ENCODE assay signal across 12 cellular contexts in the genomic region with DNA sequence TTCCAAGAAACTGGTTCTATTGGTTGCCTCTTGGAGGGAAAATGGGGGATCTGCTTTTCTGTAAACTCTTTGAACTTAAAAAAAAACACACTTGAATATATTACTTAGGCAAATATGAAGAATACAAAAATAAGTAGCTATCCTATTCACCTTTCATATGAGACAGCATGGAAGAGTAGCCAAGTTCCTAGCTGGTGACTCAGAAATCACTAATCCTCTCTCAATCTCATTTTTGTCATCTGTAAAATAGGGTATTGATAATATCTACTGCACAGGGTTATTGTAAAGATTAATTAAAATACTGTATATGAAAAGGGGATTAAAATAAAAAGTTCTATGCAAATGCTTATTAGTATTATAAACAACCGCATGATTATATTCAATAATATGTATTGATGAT. TPM values are rescaled to one million over a fixed set of nuclear protein-coding genes. Genes with fewer than 3 reads are reported as not detected.
DNase-seq lines count a peak whose midpoint lies in the region; ATAC-seq and TF ChIP-seq lines count a peak whose summit lies in the region.
"Had no signal": no experiment of that assay in that cellular context is flagged by ENCODE, and none has a peak within 500 bp of the region (broad histone marks: within the 10 kb centered on the region; RNA-seq: fewer than 3 reads in every experiment).

No MANE protein-coding gene starts in this region.

- no peaks in the 10 kb centered on the region for H3K27me3 ChIP-seq in Karpas-422 (ENCODE audit: low read length)
- H3K27me3 ChIP-seq in mammary epithelial cell (ENCODE audit: insufficient read depth, low read length), result no peaks in the 10 kb centered on the region
- no peaks in the 10 kb centered on the region for H3K27me3 ChIP-seq in neuron (ENCODE audit: insufficient read depth, low read length)
- no peaks in the 10 kb centered on the region for H3K27me3 ChIP-seq in left lung
- H3K27me3 ChIP-seq: upper lobe of left lung had no signal

- H3K4me3 ChIP-seq in Karpas-422 (ENCODE audit: low read length) (0 out of 2 replicates have a peak overlapping the region, but pooled peaks have one; percentile 55), mammary epithelial cell (replicated peaks in 1 of 3; ENCODE audit: insufficient read depth in 1 of 3, low read depth in 2 of 3, low read length in 3 of 3) (no peak overlapping the region), neuron (ENCODE audit: low read length) (no peak overlapping the region), left lung (no peak overlapping the region)

- no peak overlapping the region for H3K27ac ChIP-seq in Karpas-422 (ENCODE audit: low read length)
- H3K27ac ChIP-seq in mammary epithelial cell (ENCODE audit: insufficient read depth, low read depth, low read length), result peak overlapping the region; percentile 28
- no peak overlapping the region for H3K27ac ChIP-seq in left lung

- intact Hi-C loops in activated CD4-positive, alpha-beta T cell treated with anti-CD3 and anti-CD28 coated beads, Interleukin-2, amount 10 ng/mL, durations not matched to agents 24 days and 14 days (cut with micrococcal nuclease), result loop anchor here (2.0 to 5.0 kb wide), 3 partner anchors 45 to 590 kb away; no protein-coding TSS in a partner anchor
- intact Hi-C loops in mammary epithelial cell (cut with micrococcal nuclease) (no loop called here), left lung (cut with DNase I) (no loop called here)

- no TSS peak for BruUV-seq in mammary epithelial cell (replicated peaks; lab: Mats Ljungman, UMichigan)

- CTCF ChIA-PET in mammary epithelial cell (lab: Charles Lee; ENCODE audit: low non-redundant PET), result interaction anchor here (0.7 kb wide), 1 partner anchor 39 kb away, joined by 4 read pairs; no protein-coding TSS in a partner anchor

- WGBS in mammary epithelial cell (ENCODE audit: low coverage, missing lambda C conversion rate), result 100% methylated on average over 1 of the region's 1 CpG

- peaks cover 21% of the 10 kb centered on the region for H3K4me1 Mint-ChIP-seq in activated CD4-positive, alpha-beta T cell treated with anti-CD3 and anti-CD28 coated beads, Interleukin-2, amount 10 ng/mL, durations not matched to agents 24 days and 14 days
- H3K4me1 Mint-ChIP-seq in T-helper 2 cell treated with Interferon-gamma antibody and Interleukin-4, amounts not matched to agents 5 μg/mL and 100 μg/mL, for 36 hours (ENCODE audit: low read depth), result peaks cover 24% of the 10 kb centered on the region

- no peaks in the 10 kb centered on the region for H3K9me3 Mint-ChIP-seq in activated CD4-positive, alpha-beta T cell treated with anti-CD3 and anti-CD28 coated beads, Interleukin-2, amount 10 ng/mL, durations not matched to agents 24 days and 14 days
- no peaks in the 10 kb centered on the region for H3K9me3 Mint-ChIP-seq in T-helper 2 cell treated with Interferon-gamma antibody and Interleukin-4, amounts not matched to agents 5 μg/mL and 100 μg/mL, for 36 hours
- H3K9me3 Mint-ChIP-seq: activated CD4-positive, alpha-beta T cell treated with anti-CD3 and anti-CD28 coated beads, Interleukin-2, amount 10 ng/mL, durations not matched to agents 7 days and 5 days; H9 had no signal

- no peaks in the 10 kb centered on the region for H3K79me2 ChIP-seq in Karpas-422 (ENCODE audit: low read length)
- H3K79me2 ChIP-seq in mammary epithelial cell (ENCODE audit: insufficient read depth, low read length), result no peaks in the 10 kb centered on the region

- H3K9me3 ChIP-seq in Karpas-422 (ENCODE audit: low read length), result no peaks in the 10 kb centered on the region
- H3K9me3 ChIP-seq in mammary epithelial cell (replicated peaks; ENCODE audit: insufficient read depth, low read length), result no peaks in the 10 kb centered on the region
- no peaks in the 10 kb centered on the region for H3K9me3 ChIP-seq in neuron (ENCODE audit: low read length)
- no peaks in the 10 kb centered on the region for H3K9me3 ChIP-seq in left lung
- H3K9me3 ChIP-seq: upper lobe of left lung had no signal

- ATAC-seq in left lung, result no peak

- 0 out of 2 replicates have a peak overlapping the region, but pooled peaks have one; percentile 45 for H3K9ac ChIP-seq in Karpas-422 (ENCODE audit: low read length)
- no peak overlapping the region for H3K9ac ChIP-seq in mammary epithelial cell (ENCODE audit: insufficient read depth, low read length)

- H2AFZ ChIP-seq in Karpas-422 (ENCODE audit: low read length) (peak overlapping the region; percentile 82), mammary epithelial cell (ENCODE audit: low read depth, low read length) (no peak overlapping the region), neuron (ENCODE audit: low read depth, low read length) (peak overlapping the region; percentile 91)

- H3K9me2 ChIP-seq in Karpas-422 (replicated peaks; ENCODE audit: insufficient read depth, low read length), result no peaks in the 10 kb centered on the region

- TF ChIP-seq CTCF in mammary epithelial cell (conservative IDR thresholded peaks at IDR 0.05 in 1 of 2, IDR thresholded peaks at IDR 0.05 in 1 of 2; ENCODE audit: extremely low read depth in 1 of 2, insufficient read depth in 1 of 2, low read depth in 1 of 2, low read length in 2 of 2) (no peak), left lung (IDR thresholded peaks at IDR 0.05) (no peak)

- in situ Hi-C loops in mammary epithelial cell (cut with MboI; ENCODE audit: low sequenced_read_pairs in 2 of 2), result no loop called here

- H3K4me3 Mint-ChIP-seq in activated CD4-positive, alpha-beta T cell treated with anti-CD3 and anti-CD28 coated beads, Interleukin-2, amount 10 ng/mL, durations not matched to agents 24 days and 14 days, result peak overlapping the region; percentile 68
- H3K4me3 Mint-ChIP-seq in T-helper 2 cell treated with Interferon-gamma antibody and Interleukin-4, amounts not matched to agents 5 μg/mL and 100 μg/mL, for 36 hours, result no peak overlapping the region
- H3K4me3 Mint-ChIP-seq: H9 had no signal

- dilution Hi-C loops in mammary epithelial cell (cut with HindIII; ENCODE audit: low sequenced_read_pairs), result no loop called here

- no peak overlapping the region for H3K27ac Mint-ChIP-seq in activated CD4-positive, alpha-beta T cell treated with anti-CD3 and anti-CD28 coated beads, Interleukin-2, amount 10 ng/mL, durations not matched to agents 24 days and 14 days
- H3K27ac Mint-ChIP-seq in T-helper 2 cell treated with Interferon-gamma antibody and Interleukin-4, amounts not matched to agents 5 μg/mL and 100 μg/mL, for 36 hours, result no peak overlapping the region

- H3K4me1 ChIP-seq in Karpas-422 (ENCODE audit: low read length), result peaks cover 14% of the 10 kb centered on the region
- peaks cover 10% of the 10 kb centered on the region for H3K4me1 ChIP-seq in mammary epithelial cell (ENCODE audit: insufficient read depth, low read length)
- H3K4me1 ChIP-seq in neuron (ENCODE audit: insufficient read depth, low read length), result peaks cover 12% of the 10 kb centered on the region
- H3K4me1 ChIP-seq in left lung, result peaks cover 7 to 14% of the 10 kb centered on the region in 2 donors

- H3K4me2 ChIP-seq in Karpas-422 (ENCODE audit: low read depth, low read length, poor library complexity, severe bottlenecking) (peak overlapping the region; percentile 63), mammary epithelial cell (ENCODE audit: insufficient read depth, low read depth, low read length) (peak overlapping the region; percentile 66)

- H4K20me1 ChIP-seq in Karpas-422 (ENCODE audit: insufficient read depth, low read depth, low read length) (no peaks in the 10 kb centered on the region), mammary epithelial cell (ENCODE audit: insufficient read depth, low read length) (no peaks in the 10 kb centered on the region)

- peaks cover 1% of the 10 kb centered on the region for H3K36me3 Mint-ChIP-seq in activated CD4-positive, alpha-beta T cell treated with anti-CD3 and anti-CD28 coated beads, Interleukin-2, amount 10 ng/mL, durations not matched to agents 24 days and 14 days (ENCODE audit: low read depth)
- H3K36me3 Mint-ChIP-seq in T-helper 2 cell treated with Interferon-gamma antibody and Interleukin-4, amounts not matched to agents 5 μg/mL and 100 μg/mL, for 36 hours (ENCODE audit: low read depth), result no peaks in the 10 kb centered on the region

- DNase-seq in activated CD4-positive, alpha-beta T cell treated with anti-CD3 and anti-CD28 coated beads, Interleukin-2, amount 10 ng/mL, durations not matched to agents 24 days and 14 days, result no peak
- no peak for DNase-seq in activated CD4-positive, alpha-beta T cell treated with anti-CD3 and anti-CD28 coated beads, Interleukin-2, amount 50 U/mL, for 1 hour
- no peak for DNase-seq in Karpas-422
- no peak for DNase-seq in mammary epithelial cell
- no peak for DNase-seq in T-helper 2 cell treated with Interferon-gamma antibody and Interleukin-4, amounts not matched to agents 5 μg/mL and 100 μg/mL, for 36 hours (ENCODE audit: low spot score)
- DNase-seq in NCI-H526 treated with DMSO at 0.1 percent for 48 hours (lab: John Stamatoyannopoulos, UW), result no peak
- DNase-seq in left lung, result no peak
- DNase-seq: NCI-H187 treated with DMSO at 0.1 percent for 48 hours had no signal

- H3K36me3 ChIP-seq in Karpas-422 (ENCODE audit: insufficient read depth, low read length) (no peaks in the 10 kb centered on the region), mammary epithelial cell (ENCODE audit: insufficient read depth, low read length) (no peaks in the 10 kb centered on the region), neuron (ENCODE audit: insufficient read depth, low read length) (no peaks in the 10 kb centered on the region), left lung (no peaks in the 10 kb centered on the region)
- H3K36me3 ChIP-seq: upper lobe of left lung had no signal

- H3K27me3 Mint-ChIP-seq in activated CD4-positive, alpha-beta T cell treated with anti-CD3 and anti-CD28 coated beads, Interleukin-2, amount 10 ng/mL, durations not matched to agents 24 days and 14 days, result peaks cover 18% of the 10 kb centered on the region
- peaks cover 7% of the 10 kb centered on the region for H3K27me3 Mint-ChIP-seq in T-helper 2 cell treated with Interferon-gamma antibody and Interleukin-4, amounts not matched to agents 5 μg/mL and 100 μg/mL, for 36 hours (ENCODE audit: low read depth)

RNA-seq across cellular contexts. Expression of gene MGARP, which starts 12.7 kb away (rescaled TPM):
- 0.14 and 0.21 TPM in 2 replicates for total RNA-seq in activated CD4-positive, alpha-beta T cell treated with anti-CD3 and anti-CD28 coated beads, Interleukin-2, amount 10 ng/mL, durations not matched to agents 24 days and 14 days
- not detected in 2 replicates for total RNA-seq in Karpas-422 (2014; rRNA removed; shearing (Covaris generic); ENCODE audit: low replicate concordance)
- total RNA-seq in mammary epithelial cell, result 1 to 10 TPM; 4.7 to 5.5 TPM
- polyA plus RNA-seq in mammary epithelial cell, result 2.7 TPM
- polyA minus RNA-seq in mammary epithelial cell, result not detected
- total RNA-seq in left lung, result under 1 TPM in 1 of 2 donors, not detected in 1; 0.21 TPM

RNA-seq across cellular contexts. Expression of gene NAA15, which starts 34.0 kb away (rescaled TPM):
- total RNA-seq in activated CD4-positive, alpha-beta T cell treated with anti-CD3 and anti-CD28 coated beads, Interleukin-2, amount 10 ng/mL, durations not matched to agents 24 days and 14 days, result 114 and 115 TPM in 2 replicates
- 25.3 and 44.3 TPM in 2 replicates for total RNA-seq in Karpas-422 (2014; rRNA removed; shearing (Covaris generic); ENCODE audit: low replicate concordance)
- 10 to 100 TPM; 35.5 to 76.3 TPM for total RNA-seq in mammary epithelial cell
- 18.3 TPM for polyA plus RNA-seq in mammary epithelial cell
- 55.2 TPM for polyA minus RNA-seq in mammary epithelial cell
- total RNA-seq in left lung, result 10 to 100 TPM; 35.5 to 49.6 TPM

RNA-seq across cellular contexts. Expression of gene NDUFC1, which starts 35.0 kb away (rescaled TPM):
- total RNA-seq in activated CD4-positive, alpha-beta T cell treated with anti-CD3 and anti-CD28 coated beads, Interleukin-2, amount 10 ng/mL, durations not matched to agents 24 days and 14 days, result 53.5 and 56.5 TPM in 2 replicates
- total RNA-seq in Karpas-422 (2014; rRNA removed; shearing (Covaris generic); ENCODE audit: low replicate concordance), result 76.7 and 86.8 TPM in 2 replicates
- total RNA-seq in mammary epithelial cell (10 to 100 TPM; 15.5 to 51.7 TPM), left lung (10 to 100 TPM; 47.9 to 56.5 TPM)
- polyA plus RNA-seq in mammary epithelial cell, result 32.7 TPM
- 2.3 TPM for polyA minus RNA-seq in mammary epithelial cell
